ENCODE assay signal across 1 cellular context in the genomic region with DNA sequence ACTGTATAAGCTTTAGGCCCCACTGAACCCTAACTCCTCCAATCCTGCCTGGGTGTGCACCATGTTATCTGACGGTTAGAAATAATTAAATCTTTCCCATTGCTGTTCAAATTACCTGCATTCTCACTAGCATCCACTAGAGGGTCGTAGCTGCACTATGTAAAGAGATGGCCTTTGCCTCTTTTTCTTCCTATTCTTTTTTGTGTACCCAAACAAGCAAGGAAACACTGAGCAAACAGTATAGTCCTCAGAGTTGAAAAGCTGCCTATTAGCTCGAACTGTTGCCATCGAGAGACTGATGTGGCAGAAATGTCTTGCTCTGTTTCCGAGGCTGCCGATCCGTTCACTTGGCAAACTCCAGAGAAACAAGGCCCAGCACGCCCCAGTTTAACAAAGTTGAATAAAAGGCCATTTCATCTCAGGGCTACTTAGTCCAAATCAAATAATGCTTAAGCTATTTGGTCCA.
TF ChIP-seq lines count a peak whose summit lies in the region.

No MANE protein-coding gene starts in this region.

TF ChIP-seq in GM23338, 12 proteins besides CTCF, POLR2A, EP300 and RAD21 (continued from another document):
- TF ChIP-seq, protein P1, sequence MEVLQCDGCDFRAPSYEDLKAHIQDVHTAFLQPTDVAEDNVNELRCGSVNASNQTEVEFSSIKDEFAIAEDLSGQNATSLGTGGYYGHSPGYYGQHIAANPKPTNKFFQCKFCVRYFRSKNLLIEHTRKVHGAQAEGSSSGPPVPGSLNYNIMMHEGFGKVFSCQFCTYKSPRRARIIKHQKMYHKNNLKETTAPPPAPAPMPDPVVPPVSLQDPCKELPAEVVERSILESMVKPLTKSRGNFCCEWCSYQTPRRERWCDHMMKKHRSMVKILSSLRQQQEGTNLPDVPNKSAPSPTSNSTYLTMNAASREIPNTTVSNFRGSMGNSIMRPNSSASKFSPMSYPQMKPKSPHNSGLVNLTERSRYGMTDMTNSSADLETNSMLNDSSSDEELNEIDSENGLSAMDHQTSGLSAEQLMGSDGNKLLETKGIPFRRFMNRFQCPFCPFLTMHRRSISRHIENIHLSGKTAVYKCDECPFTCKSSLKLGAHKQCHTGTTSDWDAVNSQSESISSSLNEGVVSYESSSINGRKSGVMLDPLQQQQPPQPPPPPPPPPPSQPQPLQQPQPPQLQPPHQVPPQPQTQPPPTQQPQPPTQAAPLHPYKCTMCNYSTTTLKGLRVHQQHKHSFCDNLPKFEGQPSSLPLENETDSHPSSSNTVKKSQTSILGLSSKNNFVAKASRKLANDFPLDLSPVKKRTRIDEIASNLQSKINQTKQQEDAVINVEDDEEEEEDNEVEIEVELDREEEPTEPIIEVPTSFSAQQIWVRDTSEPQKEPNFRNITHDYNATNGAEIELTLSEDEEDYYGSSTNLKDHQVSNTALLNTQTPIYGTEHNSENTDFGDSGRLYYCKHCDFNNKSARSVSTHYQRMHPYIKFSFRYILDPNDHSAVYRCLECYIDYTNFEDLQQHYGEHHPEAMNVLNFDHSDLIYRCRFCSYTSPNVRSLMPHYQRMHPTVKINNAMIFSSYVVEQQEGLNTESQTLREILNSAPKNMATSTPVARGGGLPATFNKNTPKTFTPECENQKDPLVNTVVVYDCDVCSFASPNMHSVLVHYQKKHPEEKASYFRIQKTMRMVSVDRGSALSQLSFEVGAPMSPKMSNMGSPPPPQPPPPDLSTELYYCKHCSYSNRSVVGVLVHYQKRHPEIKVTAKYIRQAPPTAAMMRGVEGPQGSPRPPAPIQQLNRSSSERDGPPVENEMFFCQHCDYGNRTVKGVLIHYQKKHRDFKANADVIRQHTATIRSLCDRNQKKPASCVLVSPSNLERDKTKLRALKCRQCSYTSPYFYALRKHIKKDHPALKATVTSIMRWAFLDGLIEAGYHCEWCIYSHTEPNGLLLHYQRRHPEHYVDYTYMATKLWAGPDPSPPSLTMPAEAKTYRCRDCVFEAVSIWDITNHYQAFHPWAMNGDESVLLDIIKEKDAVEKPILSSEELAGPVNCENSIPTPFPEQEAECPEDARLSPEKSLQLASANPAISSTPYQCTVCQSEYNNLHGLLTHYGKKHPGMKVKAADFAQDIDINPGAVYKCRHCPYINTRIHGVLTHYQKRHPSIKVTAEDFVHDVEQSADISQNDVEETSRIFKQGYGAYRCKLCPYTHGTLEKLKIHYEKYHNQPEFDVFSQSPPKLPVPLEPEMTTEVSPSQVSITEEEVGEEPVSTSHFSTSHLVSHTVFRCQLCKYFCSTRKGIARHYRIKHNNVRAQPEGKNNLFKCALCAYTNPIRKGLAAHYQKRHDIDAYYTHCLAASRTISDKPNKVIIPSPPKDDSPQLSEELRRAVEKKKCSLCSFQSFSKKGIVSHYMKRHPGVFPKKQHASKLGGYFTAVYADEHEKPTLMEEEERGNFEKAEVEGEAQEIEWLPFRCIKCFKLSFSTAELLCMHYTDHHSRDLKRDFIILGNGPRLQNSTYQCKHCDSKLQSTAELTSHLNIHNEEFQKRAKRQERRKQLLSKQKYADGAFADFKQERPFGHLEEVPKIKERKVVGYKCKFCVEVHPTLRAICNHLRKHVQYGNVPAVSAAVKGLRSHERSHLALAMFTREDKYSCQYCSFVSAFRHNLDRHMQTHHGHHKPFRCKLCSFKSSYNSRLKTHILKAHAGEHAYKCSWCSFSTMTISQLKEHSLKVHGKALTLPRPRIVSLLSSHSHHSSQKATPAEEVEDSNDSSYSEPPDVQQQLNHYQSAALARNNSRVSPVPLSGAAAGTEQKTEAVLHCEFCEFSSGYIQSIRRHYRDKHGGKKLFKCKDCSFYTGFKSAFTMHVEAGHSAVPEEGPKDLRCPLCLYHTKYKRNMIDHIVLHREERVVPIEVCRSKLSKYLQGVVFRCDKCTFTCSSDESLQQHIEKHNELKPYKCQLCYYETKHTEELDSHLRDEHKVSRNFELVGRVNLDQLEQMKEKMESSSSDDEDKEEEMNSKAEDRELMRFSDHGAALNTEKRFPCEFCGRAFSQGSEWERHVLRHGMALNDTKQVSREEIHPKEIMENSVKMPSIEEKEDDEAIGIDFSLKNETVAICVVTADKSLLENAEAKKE (CRISPR knock-in tag; IDR thresholded peaks at IDR 0.05): no peak
- TF ChIP-seq EZH2phosphoT487 (IDR thresholded peaks at IDR 0.05; ENCODE audit: unreplicated experiment) (no peak), EZH2 (IDR thresholded peaks at IDR 0.05; ENCODE audit: low read depth, unreplicated experiment) (no peak), STAT1 (IDR thresholded peaks at IDR 0.05; ENCODE audit: unreplicated experiment) (no peak), ZNF114 (CRISPR knock-in tag; IDR thresholded peaks at IDR 0.05) (no peak), POLR2AphosphoS5 (IDR thresholded peaks at IDR 0.05; ENCODE audit: low read depth) (no peak)
- TF ChIP-seq, protein P2, sequence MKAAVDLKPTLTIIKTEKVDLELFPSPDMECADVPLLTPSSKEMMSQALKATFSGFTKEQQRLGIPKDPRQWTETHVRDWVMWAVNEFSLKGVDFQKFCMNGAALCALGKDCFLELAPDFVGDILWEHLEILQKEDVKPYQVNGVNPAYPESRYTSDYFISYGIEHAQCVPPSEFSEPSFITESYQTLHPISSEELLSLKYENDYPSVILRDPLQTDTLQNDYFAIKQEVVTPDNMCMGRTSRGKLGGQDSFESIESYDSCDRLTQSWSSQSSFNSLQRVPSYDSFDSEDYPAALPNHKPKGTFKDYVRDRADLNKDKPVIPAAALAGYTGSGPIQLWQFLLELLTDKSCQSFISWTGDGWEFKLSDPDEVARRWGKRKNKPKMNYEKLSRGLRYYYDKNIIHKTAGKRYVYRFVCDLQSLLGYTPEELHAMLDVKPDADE (IDR thresholded peaks at IDR 0.05): no peak
